9 cellular contexts compared by ENCODE assay signal in genomic region chr1:155049651-155050559, GRCh38. TPM values are rescaled to one million over a fixed set of nuclear protein-coding genes. Genes with fewer than 3 reads are reported as not detected.
A peak's percentile ranks its signal among the peaks of the same experiment; 100 is the strongest.
DNase-seq lines count a peak whose midpoint lies in the region; ATAC-seq, FAIRE-seq and TF ChIP-seq lines count a peak whose summit lies in the region.
"Had no signal": no experiment of that assay in that cellular context is flagged by ENCODE, and none has a peak within 500 bp of the region (broad histone marks: within the 10 kb centered on the region; RNA-seq: fewer than 3 reads in every experiment).

No MANE protein-coding gene starts in this region.

- FAIRE-seq in bronchial epithelial cell (lab: Jason Lieb, UNC) = no peak

- H3K4me3 ChIP-seq in bronchial epithelial cell (ENCODE audit: low read depth, low read length) = peak overlapping the region; percentile 88

- ATAC-seq in HG03354 (IDR thresholded peaks at IDR 0.05; ENCODE audit: poor library complexity, severe bottlenecking, unreplicated experiment) = no peak

- H3K27me3 ChIP-seq in bronchial epithelial cell (ENCODE audit: control insufficient read depth, insufficient read depth, low read length) = no peaks in the 10 kb centered on the region

- DNase-seq in Daoy (ENCODE audit: low read depth) = peak; percentile 61
- DNase-seq in NCI-H1417 treated with DMSO at 0.1 percent for 48 hours (lab: John Stamatoyannopoulos, UW) = peak; percentile 50
- DNase-seq in bronchial epithelial cell (ENCODE audit: low read depth) = peak; percentile 37
- peak; percentile 35 for DNase-seq in myocyte (ENCODE audit: low read depth)
- DNase-seq in NCI-H1436 (lab: John Stamatoyannopoulos, UW) = no peak
- no peak for DNase-seq in cerebellar nuclear complex (lab: John Stamatoyannopoulos, UW)
- DNase-seq in stimulated activated CD4-positive, alpha-beta T cell treated with anti-CD3 and anti-CD28 coated beads, Interleukin-2, amount 100 ng/mL, for 48 hours = no peak

- TF ChIP-seq CTCF in bronchial epithelial cell (IDR thresholded peaks at IDR 0.05; ENCODE audit: insufficient read depth, low read length, severe bottlenecking) = no peak

- peaks cover 15% of the 10 kb centered on the region for H3K36me3 ChIP-seq in bronchial epithelial cell (ENCODE audit: control insufficient read depth, insufficient read depth, low read length)

RNA-seq across cellular contexts. Expression of gene ADAM15, which starts 1.2 kb away (rescaled TPM):
- 44.5 and 46.2 TPM in 2 replicates for total RNA-seq in Daoy (2014; rRNA removed; shearing (Covaris generic))
- 181 and 322 TPM in 2 replicates for total RNA-seq in bronchial epithelial cell
- 27.3 and 33.3 TPM in 2 replicates for total RNA-seq in myocyte
- 51.7 TPM for polyA plus RNA-seq in myocyte (2012)

RNA-seq across cellular contexts. Expression of gene EFNA4, which starts 13.6 kb away (rescaled TPM):
- 10.6 and 16.7 TPM in 2 replicates for total RNA-seq in Daoy (2014; rRNA removed; shearing (Covaris generic))
- total RNA-seq in bronchial epithelial cell = 8.7 and 12.9 TPM in 2 replicates
- 4.9 and 8.3 TPM in 2 replicates for total RNA-seq in myocyte
- 6.4 TPM for polyA plus RNA-seq in myocyte (2012)

RNA-seq across cellular contexts. Expression of gene DCST1, which starts 16.3 kb away (rescaled TPM):
- not detected in 2 replicates for total RNA-seq in Daoy (2014; rRNA removed; shearing (Covaris generic))
- total RNA-seq in bronchial epithelial cell (not detected in 2 replicates), myocyte (not detected in 2 replicates)
- 0.03 TPM for polyA plus RNA-seq in myocyte (2012)
- total RNA-seq: T-helper 1 cell treated with Interleukin-12 subunit alpha and Interleukin-12 subunit beta and Interleukin-4 antibody, amounts not matched to agents 30 ng/mL and 1 ng/mL, for 36 hours had no signal

RNA-seq across cellular contexts. Expression of gene DCST2, which starts 16.3 kb away (rescaled TPM):
- not detected in 2 replicates for total RNA-seq in Daoy (2014; rRNA removed; shearing (Covaris generic))
- under 0.01 and 0.13 TPM in 2 replicates for total RNA-seq in bronchial epithelial cell
- total RNA-seq in myocyte = not detected in 2 replicates
- polyA plus RNA-seq in myocyte (2012) = 0.15 TPM

RNA-seq across cellular contexts. Expression of gene EFNA3, which starts 28.7 kb away (rescaled TPM):
- 1.1 and 2.4 TPM in 2 replicates for total RNA-seq in Daoy (2014; rRNA removed; shearing (Covaris generic))
- total RNA-seq in bronchial epithelial cell (3.7 and 11.9 TPM in 2 replicates), myocyte (0.56 and 0.88 TPM in 2 replicates)
- 4.6 TPM for polyA plus RNA-seq in myocyte (2012)

Comparison
In these comparisons a context has a peak if more than half of its experiments do, and no peak if none do; other contexts are left out.
1. DNase-seq: peak in Daoy (single experiment), NCI-H1417 treated with DMSO at 0.1 percent for 48 hours (single experiment), bronchial epithelial cell (single experiment) and myocyte (single experiment); none in NCI-H1436 (single experiment), cerebellar nuclear complex (0 of 2) and stimulated activated CD4-positive, alpha-beta T cell treated with anti-CD3 and anti-CD28 coated beads, Interleukin-2, amount 100 ng/mL, for 48 hours (0 of 2).